ENCODE assay signal across 12 cellular contexts in genomic region chr2:9547272-9547991, GRCh38. TPM values are rescaled to one million over a fixed set of nuclear protein-coding genes. Genes with fewer than 3 reads are reported as not detected.
DNase-seq lines count a peak whose midpoint lies in the region; ATAC-seq and TF ChIP-seq lines count a peak whose summit lies in the region.
"Had no signal": no experiment of that assay in that cellular context is flagged by ENCODE, and none has a peak within 500 bp of the region (broad histone marks: within the 10 kb centered on the region; RNA-seq: fewer than 3 reads in every experiment).

No MANE protein-coding gene starts in this region.

- H3K27ac ChIP-seq in right cardiac atrium (ENCODE audit: low read length) = no peak overlapping the region
- H3K27ac ChIP-seq: SK-N-MC had no signal

- no peak for TF ChIP-seq POLR2A in GM18505 (IDR thresholded peaks at IDR 0.05; ENCODE audit: borderline replicate concordance, extremely low read depth, insufficient read depth, insufficient read length)

- H3K9me3 ChIP-seq in right cardiac atrium (ENCODE audit: control insufficient read depth, low read length) = no peaks in the 10 kb centered on the region

- no peaks in the 10 kb centered on the region for H3K9me3 Mint-ChIP-seq in stimulated activated naive CD8-positive, alpha-beta T cell treated with anti-CD3 and anti-CD28 coated beads, Interleukin-15, Interleukin-2, amounts not matched to agents 100 ng/mL and 50 ng/mL, for 24 hours
- H3K9me3 Mint-ChIP-seq in activated CD8-positive, alpha-beta T cell treated with anti-CD3 and anti-CD28 coated beads, Interleukin-2, amount 10 ng/mL, durations not matched to agents 7 days and 5 days (ENCODE audit: insufficient read depth) = no peaks in the 10 kb centered on the region

- WGBS in right cardiac atrium = 79% methylated on average over 5 of the region's 5 CpGs

- H3K27me3 ChIP-seq in right cardiac atrium (ENCODE audit: control insufficient read depth, insufficient read depth) = no peaks in the 10 kb centered on the region

- peaks cover 80% of the 10 kb centered on the region for H3K4me1 Mint-ChIP-seq in stimulated activated naive CD8-positive, alpha-beta T cell treated with anti-CD3 and anti-CD28 coated beads, Interleukin-15, Interleukin-2, amounts not matched to agents 100 ng/mL and 50 ng/mL, for 24 hours (ENCODE audit: low read depth)
- H3K4me1 Mint-ChIP-seq in activated CD8-positive, alpha-beta T cell treated with anti-CD3 and anti-CD28 coated beads, Interleukin-2, amount 10 ng/mL, durations not matched to agents 7 days and 5 days (ENCODE audit: low read depth) = peaks cover 65% of the 10 kb centered on the region

- POLR2A ChIA-PET in activated CD8-positive, alpha-beta T cell treated with anti-CD3 and anti-CD28 coated beads, Interleukin-2, amount 10 ng/mL, durations not matched to agents 7 days and 5 days (lab: Charles Lee) = interaction anchor here (1.6 kb wide), 1 partner anchor 83 kb away, joined by 5 read pairs; the partner anchor contains the start of gene YWHAQ

- H3K4me1 ChIP-seq in right cardiac atrium (ENCODE audit: control insufficient read depth, insufficient read depth, low read length) = peaks cover 8% of the 10 kb centered on the region

- no peak for ATAC-seq in stimulated activated naive CD8-positive, alpha-beta T cell treated with anti-CD3 and anti-CD28 coated beads, Interleukin-15, Interleukin-2, amounts not matched to agents 100 U/mL and 50 U/mL, for 24 hours
- no peak for ATAC-seq in activated CD8-positive, alpha-beta T cell treated with anti-CD3 and anti-CD28 coated beads, Interleukin-2, amount 10 ng/mL, durations not matched to agents 7 days and 5 days
- ATAC-seq in GM18505 (IDR thresholded peaks at IDR 0.05; ENCODE audit: unreplicated experiment) (no peak), right cardiac atrium (no peak), GM18870 (IDR thresholded peaks at IDR 0.05; ENCODE audit: unreplicated experiment) (no peak)
- ATAC-seq: HCT116 had no signal

- no peak overlapping the region for H3K4me3 ChIP-seq in right cardiac atrium (ENCODE audit: low read length)
- H3K4me3 ChIP-seq: SK-N-MC, skin epidermis had no signal

- CTCF ChIA-PET in activated CD8-positive, alpha-beta T cell treated with anti-CD3 and anti-CD28 coated beads, Interleukin-2, amount 10 ng/mL, durations not matched to agents 7 days and 5 days (lab: Charles Lee) = interaction anchor here (0.7 kb wide), 1 partner anchor 90 kb away, joined by 3 read pairs; no protein-coding TSS in a partner anchor

- H3K36me3 Mint-ChIP-seq in stimulated activated naive CD8-positive, alpha-beta T cell treated with anti-CD3 and anti-CD28 coated beads, Interleukin-15, Interleukin-2, amounts not matched to agents 100 ng/mL and 50 ng/mL, for 24 hours (ENCODE audit: low read depth) = peaks cover 9% of the 10 kb centered on the region
- peaks cover 12% of the 10 kb centered on the region for H3K36me3 Mint-ChIP-seq in activated CD8-positive, alpha-beta T cell treated with anti-CD3 and anti-CD28 coated beads, Interleukin-2, amount 10 ng/mL, durations not matched to agents 7 days and 5 days (ENCODE audit: low read depth)

- intact Hi-C loops in right cardiac atrium (cut with DNase I) = no loop called here

- peak overlapping the region; percentile 22 for H3K27ac Mint-ChIP-seq in stimulated activated naive CD8-positive, alpha-beta T cell treated with anti-CD3 and anti-CD28 coated beads, Interleukin-15, Interleukin-2, amounts not matched to agents 100 ng/mL and 50 ng/mL, for 24 hours
- H3K27ac Mint-ChIP-seq in activated CD8-positive, alpha-beta T cell treated with anti-CD3 and anti-CD28 coated beads, Interleukin-2, amount 10 ng/mL, durations not matched to agents 7 days and 5 days = peak overlapping the region; percentile 49

- H3K4me3 Mint-ChIP-seq in stimulated activated naive CD8-positive, alpha-beta T cell treated with anti-CD3 and anti-CD28 coated beads, Interleukin-15, Interleukin-2, amounts not matched to agents 100 ng/mL and 50 ng/mL, for 24 hours = peak overlapping the region; percentile 59
- no peak overlapping the region for H3K4me3 Mint-ChIP-seq in activated CD8-positive, alpha-beta T cell treated with anti-CD3 and anti-CD28 coated beads, Interleukin-2, amount 10 ng/mL, durations not matched to agents 7 days and 5 days

- H3K27me3 Mint-ChIP-seq in stimulated activated naive CD8-positive, alpha-beta T cell treated with anti-CD3 and anti-CD28 coated beads, Interleukin-15, Interleukin-2, amounts not matched to agents 100 ng/mL and 50 ng/mL, for 24 hours = no peaks in the 10 kb centered on the region
- H3K27me3 Mint-ChIP-seq in activated CD8-positive, alpha-beta T cell treated with anti-CD3 and anti-CD28 coated beads, Interleukin-2, amount 10 ng/mL, durations not matched to agents 7 days and 5 days (ENCODE audit: low read depth) = no peaks in the 10 kb centered on the region

- DNase-seq in stimulated activated naive CD8-positive, alpha-beta T cell treated with anti-CD3 and anti-CD28 coated beads, Interleukin-15, Interleukin-2, amounts not matched to agents 100 U/mL and 50 U/mL, for 24 hours = no peak
- DNase-seq in activated CD8-positive, alpha-beta T cell treated with anti-CD3 and anti-CD28 coated beads, Interleukin-2, amount 10 ng/mL, durations not matched to agents 7 days and 5 days = no peak
- DNase-seq in iris pigment epithelial cell (ENCODE audit: low read depth) (peak; percentile 58), NOMO-1 treated with DMSO at 0.1 percent for 48 hours (lab: John Stamatoyannopoulos, UW; ENCODE audit: unreplicated experiment) (no peak), right cardiac atrium (no peak)
- DNase-seq: NCI-H345 had no signal

RNA-seq across cellular contexts. Expression of gene ADAM17, which starts 8.2 kb away (rescaled TPM):
- 10 to 100 TPM; 20.7 to 25.0 TPM for total RNA-seq in activated CD8-positive, alpha-beta T cell treated with anti-CD3 and anti-CD28 coated beads, Interleukin-2, amount 10 ng/mL, durations not matched to agents 7 days and 5 days
- 10 to 100 TPM; 14.1 to 23.1 (median 15.8) TPM for total RNA-seq in right cardiac atrium
- 7.1 TPM for polyA plus RNA-seq in right cardiac atrium
